In genomic region chr6:108621117-108621516, GRCh38 we compare ENCODE assay signal across 10 cellular contexts.
DNase-seq lines count a peak whose midpoint lies in the region; ATAC-seq, FAIRE-seq and TF ChIP-seq lines count a peak whose summit lies in the region.
"Had no signal": no experiment of that assay in that cellular context is flagged by ENCODE, and none has a peak within 500 bp of the region (broad histone marks: within the 10 kb centered on the region; RNA-seq: fewer than 3 reads in every experiment).

No MANE protein-coding gene starts in this region.

- TF ChIP-seq EP300 in SK-N-SH (IDR thresholded peaks at IDR 0.05; ENCODE audit: borderline replicate concordance in 1 of 2, low read depth in 1 of 2, low read length in 1 of 2) = no peak

- no peak overlapping the region for H3K4me3 Mint-ChIP-seq in stimulated activated memory B cell treated with anti-CD40 and anti-IgM and Interleukin-4, amounts not matched to agents 10 μg/mL and 1 μg/mL and 100 μg/mL, for 72 hours
- no peak overlapping the region for H3K4me3 Mint-ChIP-seq in Caco-2 (ENCODE audit: unreplicated experiment)

- H3K27me3 Mint-ChIP-seq in stimulated activated memory B cell treated with anti-CD40 and anti-IgM and Interleukin-4, amounts not matched to agents 10 μg/mL and 1 μg/mL and 100 μg/mL, for 72 hours = no peaks in the 10 kb centered on the region
- H3K27me3 Mint-ChIP-seq in Caco-2 (ENCODE audit: insufficient read depth, unreplicated experiment) = no peaks in the 10 kb centered on the region

- H3K36me3 ChIP-seq in SK-N-SH (replicated peaks in 1 of 2; ENCODE audit: control insufficient read depth in 1 of 2, insufficient read depth in 2 of 2, low read length in 1 of 2) (no peaks in the 10 kb centered on the region), Caco-2 (ENCODE audit: control insufficient read depth, insufficient read depth, low read length) (no peaks in the 10 kb centered on the region)

- intact Hi-C loops in Caco-2 (cut with micrococcal nuclease; ENCODE audit: unreplicated experiment) = no loop called here

- ATAC-seq in stimulated activated memory B cell treated with anti-CD40 and anti-IgM and Interleukin-4, amounts not matched to agents 10 μg/mL and 1 μg/mL and 100 μg/mL, for 72 hours = no peak

- peak overlapping the region in 1 of 2 experiments; percentile 88; a peak in 3 of 4 replicates for H3K27ac ChIP-seq in SK-N-SH (ENCODE audit: low read depth in 2 of 2, low read length in 1 of 2)
- H3K27ac ChIP-seq: VCaP had no signal

- H3K36me3 Mint-ChIP-seq in stimulated activated memory B cell treated with anti-CD40 and anti-IgM and Interleukin-4, amounts not matched to agents 10 μg/mL and 1 μg/mL and 100 μg/mL, for 72 hours = peaks cover 5% of the 10 kb centered on the region
- H3K36me3 Mint-ChIP-seq in Caco-2 (ENCODE audit: insufficient read depth, unreplicated experiment) = no peaks in the 10 kb centered on the region

- H3K4me1 ChIP-seq in SK-N-SH (ENCODE audit: control insufficient read depth in 1 of 2, insufficient read depth in 2 of 2, low read depth in 1 of 2, low read length in 1 of 2) (peaks cover 23 to 24% of the 10 kb centered on the region in 2 experiments), Caco-2 (no peaks in the 10 kb centered on the region)

- peaks cover 52% of the 10 kb centered on the region for H3K4me1 Mint-ChIP-seq in stimulated activated memory B cell treated with anti-CD40 and anti-IgM and Interleukin-4, amounts not matched to agents 10 μg/mL and 1 μg/mL and 100 μg/mL, for 72 hours
- no peaks in the 10 kb centered on the region for H3K4me1 Mint-ChIP-seq in Caco-2 (ENCODE audit: low read depth, unreplicated experiment)

- peaks cover 12% of the 10 kb centered on the region for H3F3A ChIP-seq in SK-N-SH (replicated peaks; ENCODE audit: insufficient read depth)

- no peak for TF ChIP-seq RAD21 in SK-N-SH (IDR thresholded peaks at IDR 0.05; ENCODE audit: low read length)

- POLR2A ChIA-PET in SK-N-SH (lab: Yijun Ruan, JAX) (no interaction called here), Caco-2 (lab: Charles Lee) (no interaction called here)

- H3K9ac ChIP-seq in SK-N-SH = no peak overlapping the region

- FAIRE-seq in GM19239 (lab: Jason Lieb, UNC) = no peak

- H3K9me3 ChIP-seq in SK-N-SH (no peaks in the 10 kb centered on the region), Caco-2 (no peaks in the 10 kb centered on the region)

- DNase-seq in activated CD8-positive, alpha-beta memory T cell treated with anti-CD3 and anti-CD28 coated beads, Interleukin-2, amount 50 U/mL, for 4 hours = peak; percentile 36
- DNase-seq in activated CD8-positive, alpha-beta memory T cell treated with anti-CD3 and anti-CD28 coated beads, Interleukin-2, amount 50 U/mL, for 48 hours = no peak
- DNase-seq in SK-N-SH (no peak), foreskin melanocyte (peak; percentile 38), Caco-2 (no peak), NCI-H2029 treated with DMSO at 0.1 percent for 48 hours (lab: John Stamatoyannopoulos, UW) (no peak), GM19239 (ENCODE audit: insufficient read length, low spot score) (no peak)
- DNase-seq: NCI-H1048 had no signal

- H3K79me2 ChIP-seq in SK-N-SH (ENCODE audit: insufficient read depth) = peaks cover 92% of the 10 kb centered on the region

- no TSS peak for BruUV-seq in Caco-2 (replicated peaks; lab: Mats Ljungman, UMichigan)

- no peaks in the 10 kb centered on the region for H3K9me3 Mint-ChIP-seq in stimulated activated memory B cell treated with anti-CD40 and anti-IgM and Interleukin-4, amounts not matched to agents 10 μg/mL and 1 μg/mL and 100 μg/mL, for 72 hours
- H3K9me3 Mint-ChIP-seq in Caco-2 (ENCODE audit: unreplicated experiment) = no peaks in the 10 kb centered on the region

- 25% methylated on average over 4 of the region's 6 CpGs for WGBS in SK-N-SH (ENCODE audit: low lambda C conversion rate)

- peaks cover 44% of the 10 kb centered on the region for H4K20me1 ChIP-seq in SK-N-SH (ENCODE audit: insufficient read depth)

- H3K4me2 ChIP-seq in SK-N-SH = peak overlapping the region; percentile 77; the same call in 1 of the 2 replicates

- H3K27ac Mint-ChIP-seq in stimulated activated memory B cell treated with anti-CD40 and anti-IgM and Interleukin-4, amounts not matched to agents 10 μg/mL and 1 μg/mL and 100 μg/mL, for 72 hours = peak overlapping the region; percentile 47
- no peak overlapping the region for H3K27ac Mint-ChIP-seq in Caco-2 (ENCODE audit: unreplicated experiment)

- H3K27me3 ChIP-seq in SK-N-SH (ENCODE audit: insufficient read depth) = no peaks in the 10 kb centered on the region
- no peaks in the 10 kb centered on the region for H3K27me3 ChIP-seq in Caco-2 (replicated peaks; ENCODE audit: control insufficient read depth, insufficient read depth, low read length)

- TF ChIP-seq CTCF in SK-N-SH (IDR thresholded peaks at IDR 0.05) (peak; percentile 20; the same call in 1 of the 2 replicates), Caco-2 (IDR thresholded peaks at IDR 0.05; ENCODE audit: insufficient read depth in 1 of 2, low read depth in 1 of 2, low read length in 1 of 2, severe bottlenecking in 1 of 2, unreplicated experiment in 1 of 2) (no peak)

- H2AFZ ChIP-seq in SK-N-SH (ENCODE audit: low read depth) = no peak overlapping the region

- CTCF ChIA-PET in SK-N-SH (lab: Yijun Ruan, JAX) (interaction anchor here (0.8 to 1.3 kb wide), 3 partner anchors 16 to 452 kb away, joined by 3 to 6 read pairs (median 4); no protein-coding TSS in a partner anchor), Caco-2 (lab: Charles Lee) (no interaction called here)

- H3K4me3 ChIP-seq in SK-N-SH (ENCODE audit: low read depth in 2 of 2, low read length in 1 of 2) (no peak overlapping the region), Caco-2 (ENCODE audit: low read depth, low read length) (no peak overlapping the region)

- no peaks in the 10 kb centered on the region for H3K9me2 ChIP-seq in SK-N-SH

TF ChIP-seq in SK-N-SH, 30 proteins besides CTCF, POLR2A, EP300 and RAD21:
- TF ChIP-seq TCF12 (IDR thresholded peaks at IDR 0.05) = 0 out of 2 replicates have a peak, but pooled peaks have one; percentile 3
- TF ChIP-seq SIN3A (IDR thresholded peaks at IDR 0.05; ENCODE audit: borderline replicate concordance, low read depth, low read length) = no peak
- no peak for TF ChIP-seq NRF1 (IDR thresholded peaks at IDR 0.05; ENCODE audit: low read depth, low read length)
- 0 out of 2 replicates have a peak, but pooled peaks have one; percentile 20 for TF ChIP-seq NFIC (IDR thresholded peaks at IDR 0.05; ENCODE audit: borderline replicate concordance)
- TF ChIP-seq FOXM1 (IDR thresholded peaks at IDR 0.05; ENCODE audit: low read depth) = no peak
- no peak for TF ChIP-seq USF2 (IDR thresholded peaks at IDR 0.05; ENCODE audit: borderline replicate concordance, low read depth, low read length)
- TF ChIP-seq RFX5 (IDR thresholded peaks at IDR 0.05; ENCODE audit: low read length) = no peak

Comparison
In these comparisons a context has a peak if more than half of its experiments do, and no peak if none do; other contexts are left out.
1. DNase-seq: peak in activated CD8-positive, alpha-beta memory T cell treated with anti-CD3 and anti-CD28 coated beads, Interleukin-2, amount 50 U/mL, for 4 hours (single experiment) and foreskin melanocyte (single experiment); none in activated CD8-positive, alpha-beta memory T cell treated with anti-CD3 and anti-CD28 coated beads, Interleukin-2, amount 50 U/mL, for 48 hours (single experiment), SK-N-SH (single experiment), Caco-2 (0 of 2), NCI-H2029 treated with DMSO at 0.1 percent for 48 hours (single experiment) and GM19239 (single experiment).